8 cellular contexts compared by ENCODE assay signal in the genomic region with DNA sequence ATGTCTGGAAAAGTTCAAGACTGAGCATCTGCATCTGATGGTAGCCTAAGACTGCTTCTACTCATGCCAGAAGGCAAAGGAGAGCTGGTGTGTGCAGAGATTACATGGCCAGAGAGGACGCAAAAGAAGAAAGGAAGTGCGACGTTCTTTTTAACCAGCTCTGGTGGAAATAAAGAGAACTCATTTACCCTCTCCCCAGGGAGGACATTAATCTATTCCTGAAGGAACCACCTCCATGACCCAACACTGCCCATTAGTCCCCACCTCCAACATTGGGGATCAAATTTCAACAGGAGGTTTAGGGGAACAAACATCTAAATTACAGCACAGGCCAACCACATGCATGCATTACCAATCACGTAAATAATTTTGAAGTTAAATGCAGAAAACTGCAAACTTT. TPM values are rescaled to one million over a fixed set of nuclear protein-coding genes. Genes with fewer than 3 reads are reported as not detected.
A peak's percentile ranks its signal among the peaks of the same experiment; 100 is the strongest.
DNase-seq lines count a peak whose midpoint lies in the region; ATAC-seq and TF ChIP-seq lines count a peak whose summit lies in the region.

No MANE protein-coding gene starts in this region.

- H3K4me2 ChIP-seq in SK-N-SH: peak overlapping the region; percentile 76

- DNase-seq in SK-N-SH: no peak
- DNase-seq in RPMI7951 (ENCODE audit: low read depth): peak; percentile 35
- DNase-seq in fibroblast of pulmonary artery (ENCODE audit: low read depth): no peak
- no peak for DNase-seq in SHP77 treated with DMSO at 0.1 percent for 48 hours (lab: John Stamatoyannopoulos, UW)
- no peak for DNase-seq in NCI-H1048 (lab: John Stamatoyannopoulos, UW)

- no peaks in the 10 kb centered on the region for H3K27me3 ChIP-seq in SK-N-SH (ENCODE audit: insufficient read depth)

- H3K4me1 ChIP-seq in SK-N-SH (ENCODE audit: control insufficient read depth in 1 of 2, insufficient read depth in 2 of 2, low read depth in 1 of 2, low read length in 1 of 2): peaks cover 5 to 6% of the 10 kb centered on the region in 2 experiments; a peak in 3 of 4 replicates

- peak overlapping the region; percentile 71 to 84; a peak in 3 of 4 replicates for H3K4me3 ChIP-seq in SK-N-SH (ENCODE audit: low read depth in 2 of 2, low read length in 1 of 2)
- peak overlapping the region; percentile 86 for H3K4me3 ChIP-seq in fibroblast of pulmonary artery (replicated peaks; ENCODE audit: low read depth, low read length)

- peaks cover 24% of the 10 kb centered on the region for H3K36me3 Mint-ChIP-seq in stimulated activated memory B cell treated with anti-CD40 and anti-IgM and Interleukin-4, amounts not matched to agents 10 μg/mL and 1 μg/mL and 100 μg/mL, for 72 hours

- no peak for ATAC-seq in SK-N-SH treated with all-trans-retinoic acid at 6 μM for 48 hours
- no peak for ATAC-seq in stimulated activated memory B cell treated with anti-CD40 and anti-IgM and Interleukin-4, amounts not matched to agents 10 μg/mL and 1 μg/mL and 100 μg/mL, for 72 hours
- no peak for ATAC-seq in HG03139 (IDR thresholded peaks at IDR 0.05; ENCODE audit: unreplicated experiment)

- peaks cover 2% of the 10 kb centered on the region for H3K9me3 Mint-ChIP-seq in stimulated activated memory B cell treated with anti-CD40 and anti-IgM and Interleukin-4, amounts not matched to agents 10 μg/mL and 1 μg/mL and 100 μg/mL, for 72 hours

- CTCF ChIA-PET in SK-N-SH (lab: Yijun Ruan, JAX): interaction anchor here (4.5 kb wide), 1 partner anchor 108 kb away, joined by 19 read pairs; the partner anchor contains the start of gene STAG1

- H3F3A ChIP-seq in SK-N-SH (replicated peaks; ENCODE audit: insufficient read depth): peaks cover 14% of the 10 kb centered on the region

- no peak for TF ChIP-seq RAD21 in SK-N-SH (IDR thresholded peaks at IDR 0.05; ENCODE audit: low read length)

- peaks cover 5% of the 10 kb centered on the region; the same call in 1 of the 2 replicates for H4K20me1 ChIP-seq in SK-N-SH (ENCODE audit: insufficient read depth)

- no peak for TF ChIP-seq CTCF in SK-N-SH (IDR thresholded peaks at IDR 0.05)
- TF ChIP-seq CTCF in fibroblast of pulmonary artery (IDR thresholded peaks at IDR 0.05; ENCODE audit: low read length, missing control alignments): no peak

- peak overlapping the region; percentile 87 for H3K27ac Mint-ChIP-seq in stimulated activated memory B cell treated with anti-CD40 and anti-IgM and Interleukin-4, amounts not matched to agents 10 μg/mL and 1 μg/mL and 100 μg/mL, for 72 hours

- POLR2A ChIA-PET in SK-N-SH (lab: Yijun Ruan, JAX): no interaction called here

- peak overlapping the region; percentile 95 for H3K4me3 Mint-ChIP-seq in stimulated activated memory B cell treated with anti-CD40 and anti-IgM and Interleukin-4, amounts not matched to agents 10 μg/mL and 1 μg/mL and 100 μg/mL, for 72 hours

- H3K27me3 Mint-ChIP-seq in stimulated activated memory B cell treated with anti-CD40 and anti-IgM and Interleukin-4, amounts not matched to agents 10 μg/mL and 1 μg/mL and 100 μg/mL, for 72 hours: no peaks in the 10 kb centered on the region

- no peaks in the 10 kb centered on the region for H3K9me2 ChIP-seq in SK-N-SH

- 95% methylated on average over 4 of the region's 4 CpGs for WGBS in SK-N-SH (ENCODE audit: low lambda C conversion rate)

- no peak overlapping the region; the same call in 1 of the 2 replicates for H2AFZ ChIP-seq in SK-N-SH (ENCODE audit: low read depth)

- H3K9me3 ChIP-seq in SK-N-SH: no peaks in the 10 kb centered on the region

- no peak for TF ChIP-seq EP300 in SK-N-SH (IDR thresholded peaks at IDR 0.05; ENCODE audit: borderline replicate concordance in 1 of 2, low read depth in 1 of 2, low read length in 1 of 2)

- no peak overlapping the region for H3K27ac ChIP-seq in SK-N-SH (ENCODE audit: low read depth in 2 of 2, low read length in 1 of 2)

- H3K9ac ChIP-seq in SK-N-SH: no peak overlapping the region

- H3K79me2 ChIP-seq in SK-N-SH (ENCODE audit: insufficient read depth): peaks cover 60% of the 10 kb centered on the region

- peaks cover 26% of the 10 kb centered on the region for H3K4me1 Mint-ChIP-seq in stimulated activated memory B cell treated with anti-CD40 and anti-IgM and Interleukin-4, amounts not matched to agents 10 μg/mL and 1 μg/mL and 100 μg/mL, for 72 hours

- H3K36me3 ChIP-seq in SK-N-SH (replicated peaks in 1 of 2; ENCODE audit: control insufficient read depth in 1 of 2, insufficient read depth in 2 of 2, low read length in 1 of 2): peaks cover 3 to 8% of the 10 kb centered on the region in 2 experiments

TF ChIP-seq in SK-N-SH, 30 proteins besides CTCF, POLR2A, EP300 and RAD21 (continues in another document):
- TF ChIP-seq TEAD4 (IDR thresholded peaks at IDR 0.05; ENCODE audit: borderline replicate concordance, insufficient read depth) (no peak), SIN3A (IDR thresholded peaks at IDR 0.05; ENCODE audit: borderline replicate concordance, low read depth, low read length) (no peak), RCOR1 (IDR thresholded peaks at IDR 0.05; ENCODE audit: low read length) (no peak), YY1 (IDR thresholded peaks at IDR 0.05; ENCODE audit: low read depth) (no peak), GATA2 (CRISPR knock-in tag; IDR thresholded peaks at IDR 0.05) (no peak), GABPA (IDR thresholded peaks at IDR 0.05; ENCODE audit: low read depth) (no peak), ZBTB33 (IDR thresholded peaks at IDR 0.05; ENCODE audit: borderline replicate concordance, low read depth) (no peak), FOXM1 (IDR thresholded peaks at IDR 0.05; ENCODE audit: low read depth) (no peak)

TF ChIP-seq in SK-N-SH treated with all-trans-retinoic acid at 6 μM for 48 hours, 23 proteins besides CTCF, POLR2A, EP300 and RAD21 (continues in another document):
- TF ChIP-seq, protein P1, sequence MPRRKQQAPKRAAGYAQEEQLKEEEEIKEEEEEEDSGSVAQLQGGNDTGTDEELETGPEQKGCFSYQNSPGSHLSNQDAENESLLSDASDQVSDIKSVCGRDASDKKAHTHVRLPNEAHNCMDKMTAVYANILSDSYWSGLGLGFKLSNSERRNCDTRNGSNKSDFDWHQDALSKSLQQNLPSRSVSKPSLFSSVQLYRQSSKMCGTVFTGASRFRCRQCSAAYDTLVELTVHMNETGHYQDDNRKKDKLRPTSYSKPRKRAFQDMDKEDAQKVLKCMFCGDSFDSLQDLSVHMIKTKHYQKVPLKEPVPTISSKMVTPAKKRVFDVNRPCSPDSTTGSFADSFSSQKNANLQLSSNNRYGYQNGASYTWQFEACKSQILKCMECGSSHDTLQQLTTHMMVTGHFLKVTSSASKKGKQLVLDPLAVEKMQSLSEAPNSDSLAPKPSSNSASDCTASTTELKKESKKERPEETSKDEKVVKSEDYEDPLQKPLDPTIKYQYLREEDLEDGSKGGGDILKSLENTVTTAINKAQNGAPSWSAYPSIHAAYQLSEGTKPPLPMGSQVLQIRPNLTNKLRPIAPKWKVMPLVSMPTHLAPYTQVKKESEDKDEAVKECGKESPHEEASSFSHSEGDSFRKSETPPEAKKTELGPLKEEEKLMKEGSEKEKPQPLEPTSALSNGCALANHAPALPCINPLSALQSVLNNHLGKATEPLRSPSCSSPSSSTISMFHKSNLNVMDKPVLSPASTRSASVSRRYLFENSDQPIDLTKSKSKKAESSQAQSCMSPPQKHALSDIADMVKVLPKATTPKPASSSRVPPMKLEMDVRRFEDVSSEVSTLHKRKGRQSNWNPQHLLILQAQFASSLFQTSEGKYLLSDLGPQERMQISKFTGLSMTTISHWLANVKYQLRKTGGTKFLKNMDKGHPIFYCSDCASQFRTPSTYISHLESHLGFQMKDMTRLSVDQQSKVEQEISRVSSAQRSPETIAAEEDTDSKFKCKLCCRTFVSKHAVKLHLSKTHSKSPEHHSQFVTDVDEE (CRISPR knock-in tag; IDR thresholded peaks at IDR 0.05): no peak
- TF ChIP-seq SNAI2 (CRISPR knock-in tag; IDR thresholded peaks at IDR 0.05): no peak
- no peak for TF ChIP-seq ARNTL (CRISPR knock-in tag; IDR thresholded peaks at IDR 0.05; ENCODE audit: borderline replicate concordance, low read depth)
- no peak for TF ChIP-seq ZFP30 (CRISPR knock-in tag; IDR thresholded peaks at IDR 0.05)
- no peak for TF ChIP-seq TCF4 (CRISPR knock-in tag; IDR thresholded peaks at IDR 0.05; ENCODE audit: borderline replicate concordance)
- no peak for TF ChIP-seq CREB5 (CRISPR knock-in tag; IDR thresholded peaks at IDR 0.05; ENCODE audit: low read depth)
- no peak for TF ChIP-seq PPARA (CRISPR knock-in tag; IDR thresholded peaks at IDR 0.05; ENCODE audit: borderline replicate concordance)
- TF ChIP-seq, protein P2, sequence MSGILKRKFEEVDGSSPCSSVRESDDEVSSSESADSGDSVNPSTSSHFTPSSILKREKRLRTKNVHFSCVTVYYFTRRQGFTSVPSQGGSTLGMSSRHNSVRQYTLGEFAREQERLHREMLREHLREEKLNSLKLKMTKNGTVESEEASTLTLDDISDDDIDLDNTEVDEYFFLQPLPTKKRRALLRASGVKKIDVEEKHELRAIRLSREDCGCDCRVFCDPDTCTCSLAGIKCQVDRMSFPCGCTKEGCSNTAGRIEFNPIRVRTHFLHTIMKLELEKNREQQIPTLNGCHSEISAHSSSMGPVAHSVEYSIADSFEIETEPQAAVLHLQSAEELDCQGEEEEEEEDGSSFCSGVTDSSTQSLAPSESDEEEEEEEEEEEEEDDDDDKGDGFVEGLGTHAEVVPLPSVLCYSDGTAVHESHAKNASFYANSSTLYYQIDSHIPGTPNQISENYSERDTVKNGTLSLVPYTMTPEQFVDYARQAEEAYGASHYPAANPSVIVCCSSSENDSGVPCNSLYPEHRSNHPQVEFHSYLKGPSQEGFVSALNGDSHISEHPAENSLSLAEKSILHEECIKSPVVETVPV (CRISPR knock-in tag; IDR thresholded peaks at IDR 0.05): no peak
- no peak for TF ChIP-seq ZC3H10 (CRISPR knock-in tag; IDR thresholded peaks at IDR 0.05)
- no peak for TF ChIP-seq ZNF565 (CRISPR knock-in tag; conservative IDR thresholded peaks at IDR 0.05; ENCODE audit: low read depth)

RNA-seq across cellular contexts. Expression of gene NCK1, which starts 1.5 kb away (rescaled TPM):
- polyA plus RNA-seq in SK-N-SH (2012; rRNA removed): 16.2 and 17.5 TPM in 2 replicates
- 24.2 and 41.0 TPM in 2 replicates for polyA plus RNA-seq in SK-N-SH (2012; cell fraction: cytosol; rRNA removed)
- polyA plus RNA-seq in SK-N-SH (2012; cell fraction: nucleus; rRNA removed): 7.6 and 11.7 TPM in 2 replicates
- total RNA-seq in RPMI7951 (2014; rRNA removed; shearing (Covaris generic)): 35.8 and 37.0 TPM in 2 replicates

RNA-seq across cellular contexts. Expression of gene SLC35G2, which starts 41.6 kb away (rescaled TPM):
- polyA plus RNA-seq in SK-N-SH (2012; rRNA removed): 9.7 and 10.6 TPM in 2 replicates
- polyA plus RNA-seq in SK-N-SH (2012; cell fraction: cytosol; rRNA removed): 14.6 and 14.7 TPM in 2 replicates
- 6.6 and 14.9 TPM in 2 replicates for polyA plus RNA-seq in SK-N-SH (2012; cell fraction: nucleus; rRNA removed)
- 19.4 and 21.7 TPM in 2 replicates for total RNA-seq in RPMI7951 (2014; rRNA removed; shearing (Covaris generic))
